8 cellular contexts compared by ENCODE assay signal in genomic region chr17:30235386-30236296, GRCh38. TPM values are rescaled to one million over a fixed set of nuclear protein-coding genes. Genes with fewer than 3 reads are reported as not detected.
A peak's percentile ranks its signal among the peaks of the same experiment; 100 is the strongest.
DNase-seq lines count a peak whose midpoint lies in the region; ATAC-seq and TF ChIP-seq lines count a peak whose summit lies in the region.

TSS of gene SLC6A4 (minus strand) at chr17:30235697. CDS start at chr17:30221958, 13,739 bp downstream.

- no peaks in the 10 kb centered on the region for H4K20me1 ChIP-seq in DOHH2 (ENCODE audit: control insufficient read depth, insufficient read depth, low read depth, low read length)

- no peaks in the 10 kb centered on the region for H3K36me3 ChIP-seq in DOHH2 (ENCODE audit: control insufficient read depth, low read length)

- peaks cover 13 to 26% of the 10 kb centered on the region in 2 donors for H3K4me1 Mint-ChIP-seq in effector memory CD8-positive, alpha-beta T cell (ENCODE audit: low read depth in 2 of 2)
- H3K4me1 Mint-ChIP-seq in naive B cell, result peaks cover 15 to 36% (median 26%) of the 10 kb centered on the region in 3 donors

- H3K4me3 ChIP-seq in DOHH2 (ENCODE audit: low read length), result no peak within 1 kb of the TSS

- H3K9me3 ChIP-seq in DOHH2 (ENCODE audit: control insufficient read depth, insufficient read depth, low read length), result no peaks in the 10 kb centered on the region

- no peak within 1 kb of the TSS for H3K27ac ChIP-seq in DOHH2 (ENCODE audit: low read depth, low read length)

- peaks cover 64 to 83% of the 10 kb centered on the region in 2 donors for H3K27me3 Mint-ChIP-seq in effector memory CD8-positive, alpha-beta T cell
- H3K27me3 Mint-ChIP-seq in naive B cell, result peaks cover 68 to 88% (median 83%) of the 10 kb centered on the region in 3 donors

- H3K4me1 ChIP-seq in DOHH2 (ENCODE audit: control insufficient read depth, low read length), result peaks cover 2% of the 10 kb centered on the region

- 0 out of 2 replicates have a peak within 1 kb of the TSS, but pooled peaks have one; percentile 15 for H3K4me2 ChIP-seq in DOHH2 (ENCODE audit: low read length)

- no peaks in the 10 kb centered on the region for H3K36me3 Mint-ChIP-seq in effector memory CD8-positive, alpha-beta T cell (ENCODE audit: insufficient read depth)
- no peaks in the 10 kb centered on the region for H3K36me3 Mint-ChIP-seq in naive B cell

- no peaks in the 10 kb centered on the region for H3K9me2 ChIP-seq in DOHH2 (replicated peaks; ENCODE audit: control insufficient read depth, low read length)

- no peak within 1 kb of the TSS for H3K27ac Mint-ChIP-seq in effector memory CD8-positive, alpha-beta T cell
- peak within 1 kb of the TSS in 2 of 6 donors; percentile 39 to 42 for H3K27ac Mint-ChIP-seq in naive B cell

- TF ChIP-seq CTCF in DOHH2 (IDR thresholded peaks at IDR 0.05; ENCODE audit: low read depth, low read length, poor library complexity, severe bottlenecking), result no peak

- peak within 1 kb of the TSS; percentile 73 to 74 for H3K4me3 Mint-ChIP-seq in effector memory CD8-positive, alpha-beta T cell
- H3K4me3 Mint-ChIP-seq in naive B cell, result peak within 1 kb of the TSS; percentile 54 to 87 (median 75)

- peak; percentile 61 for DNase-seq in HuH-7.5 (ENCODE audit: low spot score)
- no peak for DNase-seq in effector memory CD8-positive, alpha-beta T cell
- DNase-seq in naive B cell, result no peak
- DNase-seq in superior temporal gyrus (ENCODE audit: extremely low spot score), result no peak

- no peaks in the 10 kb centered on the region for H3K9me3 Mint-ChIP-seq in effector memory CD8-positive, alpha-beta T cell
- peaks cover 0 to 4% (median 0%) of the 10 kb centered on the region in 7 donors for H3K9me3 Mint-ChIP-seq in naive B cell

- peaks cover 41% of the 10 kb centered on the region for H3K27me3 ChIP-seq in DOHH2 (ENCODE audit: control insufficient read depth, low read length)

- H3F3A ChIP-seq in DOHH2 (ENCODE audit: control insufficient read depth, insufficient read depth), result no peaks in the 10 kb centered on the region

- H3K79me2 ChIP-seq in DOHH2 (ENCODE audit: control insufficient read depth, low read length), result no peaks in the 10 kb centered on the region

- ATAC-seq in effector memory CD8-positive, alpha-beta T cell (replicated peaks), result no peak
- ATAC-seq in naive B cell (ENCODE audit: low read depth in 2 of 2), result peak in 1 of 2 donors; percentile 12
- no peak for ATAC-seq in HG03439 (IDR thresholded peaks at IDR 0.05; ENCODE audit: unreplicated experiment)
- no peak for ATAC-seq in GM21825 (IDR thresholded peaks at IDR 0.05; ENCODE audit: unreplicated experiment)
- ATAC-seq in GM19463 (IDR thresholded peaks at IDR 0.05; ENCODE audit: unreplicated experiment), result no peak

RNA-seq across cellular contexts. Expression of gene SLC6A4, which starts in this region (rescaled TPM):
- under 1 TPM in 3 of 6 donors, not detected in 3; 0.10 to 0.16 (median 0.11) TPM for polyA plus RNA-seq in naive B cell (ENCODE audit: low read depth in 6 of 6)
